Comparison of ENCODE assay signal across 1 cellular context in genomic region chr6:28747083-28747630, GRCh38.
A peak's percentile ranks its signal among the peaks of the same experiment; 100 is the strongest.
TF ChIP-seq lines count a peak whose summit lies in the region.

No MANE protein-coding gene starts in this region.

TF ChIP-seq in K562, 482 proteins besides CTCF, POLR2A, EP300 and RAD21 (continued from another document):
- TF ChIP-seq MIER1 (IDR thresholded peaks at IDR 0.05; ENCODE audit: low read depth), result no peak
- no peak for TF ChIP-seq FUS (optimal IDR thresholded peaks at IDR 0.05; ENCODE audit: low read depth, low read length)
- no peak for TF ChIP-seq NCOA1 (IDR thresholded peaks at IDR 0.05; ENCODE audit: low read depth)
- TF ChIP-seq PHB2 (IDR thresholded peaks at IDR 0.05; ENCODE audit: low read depth), result no peak
- TF ChIP-seq ZBTB26 (CRISPR knock-in tag; IDR thresholded peaks at IDR 0.05), result no peak
- TF ChIP-seq GABPB2 (CRISPR knock-in tag; conservative IDR thresholded peaks at IDR 0.05), result no peak
- no peak for TF ChIP-seq ZNF3 (CRISPR knock-in tag; IDR thresholded peaks at IDR 0.05)
- TF ChIP-seq NR2F6 (CRISPR knock-in tag; IDR thresholded peaks at IDR 0.05), result no peak
- TF ChIP-seq ZNF12 (CRISPR knock-in tag; IDR thresholded peaks at IDR 0.05), result no peak
- no peak for TF ChIP-seq SREBF2 (CRISPR knock-in tag; IDR thresholded peaks at IDR 0.05)
- no peak for TF ChIP-seq SRF (CRISPR knock-in tag; IDR thresholded peaks at IDR 0.05)
- no peak for TF ChIP-seq CAMTA2 (CRISPR knock-in tag; conservative IDR thresholded peaks at IDR 0.05)
- no peak for TF ChIP-seq ZNF277 (CRISPR knock-in tag; IDR thresholded peaks at IDR 0.05; ENCODE audit: borderline replicate concordance)
- no peak for TF ChIP-seq ZNF280A (IDR thresholded peaks at IDR 0.05; ENCODE audit: low read depth, partially characterized antibody)
- 0 out of 4 replicates have a peak, but pooled peaks of 1 of the 2 experiments have one; percentile 17 for TF ChIP-seq ZNF639 (CRISPR knock-in tag; conservative IDR thresholded peaks at IDR 0.05 in 1 of 2, IDR thresholded peaks at IDR 0.05 in 1 of 2)
- TF ChIP-seq MBD1 (CRISPR knock-in tag; IDR thresholded peaks at IDR 0.05), result 0 out of 2 replicates have a peak, but pooled peaks have one; percentile 10
- TF ChIP-seq TEAD4 (IDR thresholded peaks at IDR 0.05; ENCODE audit: low read length), result no peak
- TF ChIP-seq TEAD4 (CRISPR knock-in tag; IDR thresholded peaks at IDR 0.05; ENCODE audit: borderline replicate concordance), result no peak
- no peak for TF ChIP-seq PTBP1 (IDR thresholded peaks at IDR 0.05; ENCODE audit: low read depth, low read length)
